In genomic region chr20:50848341-50848808, GRCh38 we compare ENCODE assay signal across 1 cellular context.
TF ChIP-seq lines count a peak whose summit lies in the region.

No MANE protein-coding gene starts in this region.

TF ChIP-seq in WTC11, 78 proteins besides CTCF, POLR2A, EP300 and RAD21 (continued from another document):
- no peak for TF ChIP-seq AR (CRISPR knock-in tag; IDR thresholded peaks at IDR 0.05)
- TF ChIP-seq, protein P1, sequence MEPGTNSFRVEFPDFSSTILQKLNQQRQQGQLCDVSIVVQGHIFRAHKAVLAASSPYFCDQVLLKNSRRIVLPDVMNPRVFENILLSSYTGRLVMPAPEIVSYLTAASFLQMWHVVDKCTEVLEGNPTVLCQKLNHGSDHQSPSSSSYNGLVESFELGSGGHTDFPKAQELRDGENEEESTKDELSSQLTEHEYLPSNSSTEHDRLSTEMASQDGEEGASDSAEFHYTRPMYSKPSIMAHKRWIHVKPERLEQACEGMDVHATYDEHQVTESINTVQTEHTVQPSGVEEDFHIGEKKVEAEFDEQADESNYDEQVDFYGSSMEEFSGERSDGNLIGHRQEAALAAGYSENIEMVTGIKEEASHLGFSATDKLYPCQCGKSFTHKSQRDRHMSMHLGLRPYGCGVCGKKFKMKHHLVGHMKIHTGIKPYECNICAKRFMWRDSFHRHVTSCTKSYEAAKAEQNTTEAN (CRISPR knock-in tag; IDR thresholded peaks at IDR 0.05), result no peak
- TF ChIP-seq, protein P2, sequence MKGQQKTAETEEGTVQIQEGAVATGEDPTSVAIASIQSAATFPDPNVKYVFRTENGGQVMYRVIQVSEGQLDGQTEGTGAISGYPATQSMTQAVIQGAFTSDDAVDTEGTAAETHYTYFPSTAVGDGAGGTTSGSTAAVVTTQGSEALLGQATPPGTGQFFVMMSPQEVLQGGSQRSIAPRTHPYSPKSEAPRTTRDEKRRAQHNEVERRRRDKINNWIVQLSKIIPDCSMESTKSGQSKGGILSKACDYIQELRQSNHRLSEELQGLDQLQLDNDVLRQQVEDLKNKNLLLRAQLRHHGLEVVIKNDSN (CRISPR knock-in tag; IDR thresholded peaks at IDR 0.05), result no peak
- TF ChIP-seq, protein P3, sequence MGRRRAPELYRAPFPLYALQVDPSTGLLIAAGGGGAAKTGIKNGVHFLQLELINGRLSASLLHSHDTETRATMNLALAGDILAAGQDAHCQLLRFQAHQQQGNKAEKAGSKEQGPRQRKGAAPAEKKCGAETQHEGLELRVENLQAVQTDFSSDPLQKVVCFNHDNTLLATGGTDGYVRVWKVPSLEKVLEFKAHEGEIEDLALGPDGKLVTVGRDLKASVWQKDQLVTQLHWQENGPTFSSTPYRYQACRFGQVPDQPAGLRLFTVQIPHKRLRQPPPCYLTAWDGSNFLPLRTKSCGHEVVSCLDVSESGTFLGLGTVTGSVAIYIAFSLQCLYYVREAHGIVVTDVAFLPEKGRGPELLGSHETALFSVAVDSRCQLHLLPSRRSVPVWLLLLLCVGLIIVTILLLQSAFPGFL (CRISPR knock-in tag; IDR thresholded peaks at IDR 0.05; ENCODE audit: borderline replicate concordance), result no peak
